Comparison of ENCODE assay signal across 25 cellular contexts in the genomic region with DNA sequence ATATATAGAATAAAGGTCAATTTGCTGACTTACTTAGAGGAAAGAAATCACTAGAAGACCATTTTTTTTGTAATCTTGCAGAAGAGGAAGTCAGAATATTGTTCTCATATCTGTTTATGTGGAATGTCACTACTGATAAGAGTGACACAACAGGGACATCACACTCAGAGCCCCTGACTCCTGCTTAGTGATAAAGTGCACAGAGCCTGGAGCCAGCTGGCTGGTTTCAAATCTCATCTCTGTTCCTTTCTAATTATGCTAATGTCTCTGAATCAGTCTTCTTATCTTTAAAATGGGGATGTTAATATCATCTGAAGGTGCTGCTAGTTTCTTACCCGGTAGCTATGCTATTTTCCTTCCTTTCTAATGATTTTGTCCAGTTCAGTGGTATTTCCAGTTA. TPM values are rescaled to one million over a fixed set of nuclear protein-coding genes. Genes with fewer than 3 reads are reported as not detected.
"Had no signal": no experiment of that assay in that cellular context is flagged by ENCODE, and none has a peak within 500 bp of the region (broad histone marks: within the 10 kb centered on the region; RNA-seq: fewer than 3 reads in every experiment).

No MANE protein-coding gene starts in this region.

- H3K27ac Mint-ChIP-seq: activated B cell treated with CpG ODN at 0.5 μM for 24 hours; activated CD4-positive, alpha-beta T cell treated with anti-CD3 and anti-CD28 coated beads, Interleukin-2, amount 10 ng/mL, durations not matched to agents 24 days and 14 days; activated CD8-positive, alpha-beta memory T cell treated with anti-CD3 and anti-CD28 coated beads, Interleukin-2, amount 10 ng/mL, durations not matched to agents 7 days and 5 days; activated naive CD4-positive, alpha-beta T cell treated with anti-CD3 and anti-CD28 coated beads, Interleukin-2, amount 50 U/mL, for 72 hours; activated T-cell treated with anti-CD3 and anti-CD28 coated beads, Interleukin-2, amount 50 U/mL, for 24 hours; activated T-helper 1 cell treated with anti-CD3 and anti-CD28 coated beads, Interleukin-12 subunit alpha, Interleukin-12 subunit beta, Interleukin-2, Interleukin-4 antibody, amounts not matched to agents 30 ng/mL and 10 ng/mL and 1 ng/mL, durations not matched to agents 14 hours and 24 hours and 36 hours; T-cell had no signal

- DNase-seq: activated B cell treated with CpG ODN at 0.5 μM for 24 hours; activated CD4-positive, alpha-beta T cell treated with anti-CD3 and anti-CD28 coated beads for 1 hour; activated CD4-positive, alpha-beta T cell treated with anti-CD3 and anti-CD28 coated beads, Interleukin-2, amount 10 ng/mL, durations not matched to agents 24 days and 14 days; activated CD4-positive, alpha-beta T cell treated with anti-CD3 and anti-CD28 coated beads, Interleukin-2, amount 50 U/mL, for 48 hours; activated CD8-positive, alpha-beta memory T cell treated with anti-CD3 and anti-CD28 coated beads, Interleukin-2, amount 10 ng/mL, durations not matched to agents 7 days and 5 days; activated effector memory CD4-positive, alpha-beta T cell treated with Interleukin-2 at 50 U/mL for 16 hours; activated naive CD4-positive, alpha-beta T cell treated with Interleukin-2 at 50 U/mL for 16 hours; activated T-cell treated with anti-CD3 and anti-CD28 coated beads, Interleukin-2, amount 50 U/mL, for 24 hours; amygdala; brain microvascular endothelial cell; Kasumi-1; KBM-7; NCI-H1105 treated with DMSO at 0.1 percent for 48 hours; NCI-H1436 treated with DMSO at 0.1 percent for 48 hours; NCI-H187; NCI-H2081; NCI-H510A treated with DMSO at 0.1 percent for 48 hours; PC-3; SHP77 treated with DMSO at 0.1 percent for 48 hours; T-cell; T-helper 2 cell; T1000 had no signal

- H3K36me3 ChIP-seq: brain microvascular endothelial cell, cardiac muscle cell had no signal

- ATAC-seq: activated CD8-positive, alpha-beta memory T cell treated with anti-CD3 and anti-CD28 coated beads, Interleukin-2, amount 10 ng/mL, durations not matched to agents 7 days and 5 days; activated naive CD4-positive, alpha-beta T cell treated with anti-CD3 and anti-CD28 coated beads, Interleukin-2, amount 50 U/mL, for 72 hours; PC-3; T-cell had no signal

- H3K4me3 ChIP-seq: cardiac muscle cell had no signal

- H3K27ac ChIP-seq: brain microvascular endothelial cell, cardiac muscle cell had no signal

- H3K36me3 Mint-ChIP-seq: activated CD8-positive, alpha-beta memory T cell treated with anti-CD3 and anti-CD28 coated beads, Interleukin-2, amount 10 ng/mL, durations not matched to agents 7 days and 5 days; T-cell had no signal

- H3K27me3 ChIP-seq: brain microvascular endothelial cell, cardiac muscle cell had no signal

- H3K4me1 Mint-ChIP-seq: activated B cell treated with CpG ODN at 0.5 μM for 24 hours; activated CD4-positive, alpha-beta T cell treated with anti-CD3 and anti-CD28 coated beads, Interleukin-2, amount 10 ng/mL, durations not matched to agents 24 days and 14 days; activated CD8-positive, alpha-beta memory T cell treated with anti-CD3 and anti-CD28 coated beads, Interleukin-2, amount 10 ng/mL, durations not matched to agents 7 days and 5 days; T-cell had no signal

- H3K4me3 Mint-ChIP-seq: activated B cell treated with CpG ODN at 0.5 μM for 24 hours; activated CD4-positive, alpha-beta T cell treated with anti-CD3 and anti-CD28 coated beads, Interleukin-2, amount 10 ng/mL, durations not matched to agents 24 days and 14 days; activated CD8-positive, alpha-beta memory T cell treated with anti-CD3 and anti-CD28 coated beads, Interleukin-2, amount 10 ng/mL, durations not matched to agents 7 days and 5 days; activated T-cell treated with anti-CD3 and anti-CD28 coated beads, Interleukin-2, amount 50 U/mL, for 24 hours; activated T-helper 1 cell treated with anti-CD3 and anti-CD28 coated beads, Interleukin-12 subunit alpha, Interleukin-12 subunit beta, Interleukin-2, Interleukin-4 antibody, amounts not matched to agents 30 ng/mL and 10 ng/mL and 1 ng/mL, durations not matched to agents 14 hours and 24 hours and 36 hours; T-cell had no signal

RNA-seq across cellular contexts. Expression of a gene that starts 58.6 kb away (rescaled TPM):
- total RNA-seq: activated B cell treated with CpG ODN at 0.5 μM for 24 hours; activated CD8-positive, alpha-beta memory T cell treated with anti-CD3 and anti-CD28 coated beads, Interleukin-2, amount 10 ng/mL, durations not matched to agents 7 days and 5 days had no signal
